ENCODE assay signal across 14 cellular contexts in the genomic region with DNA sequence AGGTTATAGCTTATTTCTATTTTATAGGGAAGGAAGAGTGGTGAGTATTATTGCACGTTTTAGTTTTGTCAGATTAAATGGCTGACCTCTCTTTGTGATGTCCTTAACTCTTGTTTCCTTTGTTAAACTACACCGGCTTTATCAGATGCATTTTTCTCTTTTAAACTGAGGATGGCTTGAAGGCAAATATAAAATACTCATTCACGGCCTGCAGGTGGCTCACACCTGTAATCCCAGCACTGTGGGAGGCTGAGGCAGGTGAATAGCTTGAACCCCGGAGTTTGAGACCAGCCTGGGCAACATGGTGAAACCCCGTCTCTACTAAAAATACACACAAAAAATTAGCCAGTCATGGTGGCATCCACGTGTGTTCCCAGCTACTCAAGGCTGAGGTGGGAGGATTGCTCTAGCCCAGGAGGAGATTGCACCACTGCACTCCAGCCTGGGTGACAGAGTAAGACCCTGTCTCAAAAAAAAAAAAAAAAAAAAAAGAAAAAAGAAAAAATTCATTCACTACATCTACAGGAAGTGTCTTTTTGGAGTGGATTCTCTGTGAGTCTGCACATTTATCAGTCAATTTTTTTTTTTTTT. TPM values are rescaled to one million over a fixed set of nuclear protein-coding genes. Genes with fewer than 3 reads are reported as not detected.
DNase-seq lines count a peak whose midpoint lies in the region; ATAC-seq, FAIRE-seq and TF ChIP-seq lines count a peak whose summit lies in the region.
"Had no signal": no experiment of that assay in that cellular context is flagged by ENCODE, and none has a peak within 500 bp of the region (broad histone marks: within the 10 kb centered on the region; RNA-seq: fewer than 3 reads in every experiment).

No MANE protein-coding gene starts in this region.

- H3K27me3 ChIP-seq in gastroesophageal sphincter (no peaks in the 10 kb centered on the region), upper lobe of right lung (no peaks in the 10 kb centered on the region)
- H3K27me3 ChIP-seq: ovary had no signal

- peaks cover 0 to 59% (median 11%) of the 10 kb centered on the region in 3 donors for H3K4me1 ChIP-seq in gastroesophageal sphincter
- peaks cover 35% of the 10 kb centered on the region for H3K4me1 ChIP-seq in upper lobe of right lung

- H3K36me3 ChIP-seq in gastroesophageal sphincter (no peaks in the 10 kb centered on the region), upper lobe of right lung (no peaks in the 10 kb centered on the region)
- H3K36me3 ChIP-seq: ovary had no signal

- peak overlapping the region; percentile 25 to 71 (median 58) for H3K27ac ChIP-seq in gastroesophageal sphincter
- peak overlapping the region; percentile 49 for H3K27ac ChIP-seq in upper lobe of right lung
- H3K27ac ChIP-seq: ovary, SK-N-MC had no signal

- no peak for TF ChIP-seq EP300 in gastroesophageal sphincter (IDR thresholded peaks at IDR 0.05)

- H3K4me1 Mint-ChIP-seq in activated T-cell treated with anti-CD3 and anti-CD28 coated beads, Interleukin-2, amount 50 U/mL, for 24 hours (ENCODE audit: low read depth) = peaks cover 19% of the 10 kb centered on the region

- H3K36me3 Mint-ChIP-seq in activated T-cell treated with anti-CD3 and anti-CD28 coated beads, Interleukin-2, amount 50 U/mL, for 24 hours (ENCODE audit: low read depth) = peaks cover 22% of the 10 kb centered on the region

- H3K27me3 Mint-ChIP-seq in activated T-cell treated with anti-CD3 and anti-CD28 coated beads, Interleukin-2, amount 50 U/mL, for 24 hours = no peaks in the 10 kb centered on the region

- peak overlapping the region; percentile 55 for H3K27ac Mint-ChIP-seq in activated T-cell treated with anti-CD3 and anti-CD28 coated beads, Interleukin-2, amount 50 U/mL, for 24 hours
- H3K27ac Mint-ChIP-seq: activated naive CD4-positive, alpha-beta T cell treated with anti-CD3 and anti-CD28 coated beads, Interleukin-2, amount 50 U/mL, for 72 hours had no signal

- H3K9me3 Mint-ChIP-seq in activated T-cell treated with anti-CD3 and anti-CD28 coated beads, Interleukin-2, amount 50 U/mL, for 24 hours = peaks cover 4% of the 10 kb centered on the region

- ATAC-seq in gastroesophageal sphincter (no peak), upper lobe of right lung (peak; percentile 12), HG02759 (IDR thresholded peaks at IDR 0.05; ENCODE audit: unreplicated experiment) (no peak)
- ATAC-seq: stimulated activated naive CD8-positive, alpha-beta T cell treated with anti-CD3 and anti-CD28 coated beads, Interleukin-15, Interleukin-2, amounts not matched to agents 100 U/mL and 50 U/mL, for 24 hours had no signal

- H3K4me3 Mint-ChIP-seq in activated T-cell treated with anti-CD3 and anti-CD28 coated beads, Interleukin-2, amount 50 U/mL, for 24 hours = no peak overlapping the region

- H3K9me3 ChIP-seq in gastroesophageal sphincter (no peaks in the 10 kb centered on the region), upper lobe of right lung (no peaks in the 10 kb centered on the region)
- H3K9me3 ChIP-seq: ovary had no signal

- intact Hi-C loops in upper lobe of right lung (cut with DNase I) = loop anchor here (10.0 kb wide), 1 partner anchor 60 kb away; a partner anchor contains a TSS

- 43 to 65% methylated on average over 3 to 4 of the region's 6 CpGs for WGBS in gastroesophageal sphincter (ENCODE audit: low coverage in 1 of 2), 2 donors

- H3K4me3 ChIP-seq in gastroesophageal sphincter (no peak overlapping the region), upper lobe of right lung (no peak overlapping the region)
- H3K4me3 ChIP-seq: ovary, SK-N-MC had no signal

- no peak for FAIRE-seq in D721Med (lab: Jason Lieb, UNC)

- TF ChIP-seq POLR2A in gastroesophageal sphincter (IDR thresholded peaks at IDR 0.05) = no peak

- no peak for TF ChIP-seq CTCF in gastroesophageal sphincter (IDR thresholded peaks at IDR 0.05)
- TF ChIP-seq CTCF in upper lobe of right lung (IDR thresholded peaks at IDR 0.05) = no peak
- TF ChIP-seq CTCF in D721Med (IDR thresholded peaks at IDR 0.05; ENCODE audit: insufficient read depth, missing control alignments) = no peak

- DNase-seq in activated T-cell treated with anti-CD3 and anti-CD28 coated beads, Interleukin-2, amount 50 U/mL, for 24 hours = no peak
- DNase-seq in activated T-cell treated with anti-CD3 and anti-CD28 coated beads, Interleukin-2, amount 50 U/mL, for 1 hour = no peak
- DNase-seq in NOMO-1 treated with DMSO at 0.1 percent for 48 hours (lab: John Stamatoyannopoulos, UW; ENCODE audit: unreplicated experiment) (peak; percentile 40), upper lobe of right lung (no peak), D721Med (ENCODE audit: insufficient read length, low spot score) (no peak), T-helper 9 cell (no peak)
- DNase-seq: NCI-H446 treated with DMSO at 0.1 percent for 48 hours; stimulated activated CD4-positive, alpha-beta T cell treated with anti-CD3 and anti-CD28 coated beads, Interleukin-1b, Interleukin-23, amount 100 ng/mL, for 48 hours; stimulated activated naive CD8-positive, alpha-beta T cell treated with anti-CD3 and anti-CD28 coated beads, Interleukin-15, Interleukin-2, amounts not matched to agents 100 U/mL and 50 U/mL, for 24 hours had no signal

RNA-seq across cellular contexts. Expression of a gene that starts 34.8 kb away (rescaled TPM):
- total RNA-seq in gastroesophageal sphincter (10 to 100 TPM; 31.9 to 52.6 (median 38.2) TPM), upper lobe of right lung (77.1 TPM)

RNA-seq across cellular contexts. Expression of a gene that starts 59.9 kb away (rescaled TPM):
- total RNA-seq in gastroesophageal sphincter = 10 to 100 TPM; 17.3 to 42.7 (median 33.3) TPM
- 103 TPM for total RNA-seq in upper lobe of right lung
